25 cellular contexts compared by ENCODE assay signal in the genomic region with DNA sequence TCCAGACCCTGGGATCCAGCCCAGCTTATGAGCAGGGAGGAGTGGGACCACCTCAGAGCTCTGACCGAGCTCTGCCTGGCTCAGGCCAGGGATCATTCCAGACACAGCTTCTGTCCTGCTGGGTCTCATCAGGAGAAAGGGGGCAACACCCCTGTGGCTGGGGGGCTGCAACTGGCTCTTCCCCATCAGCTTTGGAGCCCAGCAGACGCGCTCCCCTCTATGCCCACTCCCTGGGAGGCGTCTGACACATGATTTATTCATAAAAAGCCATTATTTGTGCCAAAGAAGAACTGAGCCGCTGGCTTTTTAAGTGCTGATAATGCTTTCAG. TPM values are rescaled to one million over a fixed set of nuclear protein-coding genes. Genes with fewer than 3 reads are reported as not detected.
"Had no signal": no experiment of that assay in that cellular context is flagged by ENCODE, and none has a peak within 500 bp of the region (broad histone marks: within the 10 kb centered on the region; RNA-seq: fewer than 3 reads in every experiment).

No MANE protein-coding gene starts in this region.

- H3K4me3 Mint-ChIP-seq: activated naive CD8-positive, alpha-beta T cell treated with anti-CD3 and anti-CD28 coated beads for 36 hours; immature natural killer cell; naive thymus-derived CD8-positive, alpha-beta T cell; WTC11 had no signal

- H3K9me3 Mint-ChIP-seq: activated naive CD8-positive, alpha-beta T cell treated with anti-CD3 and anti-CD28 coated beads for 36 hours; activated T-cell treated with anti-CD3 and anti-CD28 coated beads, Interleukin-2, amount 50 U/mL, for 4 hours; activated T-helper 2 cell treated with anti-CD3 and anti-CD28 coated beads, Interferon-gamma antibody, Interleukin-2, Interleukin-4, amounts not matched to agents 10 μg/mL and 5 μg/mL and 100 μg/mL, durations not matched to agents 14 hours and 24 hours and 36 hours; immature natural killer cell; WTC11 had no signal

- H3K27ac ChIP-seq: lower lobe of right lung, neutrophil, pancreas, psoas muscle, upper lobe of left lung had no signal

- H3K36me3 Mint-ChIP-seq: activated naive CD8-positive, alpha-beta T cell treated with anti-CD3 and anti-CD28 coated beads for 36 hours; immature natural killer cell; naive thymus-derived CD8-positive, alpha-beta T cell; WTC11 had no signal

- H3K27me3 ChIP-seq: pancreas had no signal

- H3K9me3 ChIP-seq: lower lobe of right lung, neutrophil, pancreas, psoas muscle, upper lobe of left lung had no signal

- ATAC-seq: activated T-cell treated with anti-CD3 and anti-CD28 coated beads, Interleukin-2, amount 50 U/mL, for 4 hours; left lobe of liver; lower lobe of right lung; naive thymus-derived CD8-positive, alpha-beta T cell; pancreas; psoas muscle; right cardiac atrium; stimulated activated naive CD8-positive, alpha-beta T cell treated with anti-CD3 and anti-CD28 coated beads, Interleukin-15, Interleukin-2, amounts not matched to agents 100 U/mL and 50 U/mL, for 24 hours; WTC11 had no signal

- H3K27ac Mint-ChIP-seq: activated naive CD8-positive, alpha-beta T cell treated with anti-CD3 and anti-CD28 coated beads for 36 hours; activated T-helper 2 cell treated with anti-CD3 and anti-CD28 coated beads, Interferon-gamma antibody, Interleukin-2, Interleukin-4, amounts not matched to agents 10 μg/mL and 5 μg/mL and 100 μg/mL, durations not matched to agents 14 hours and 24 hours and 36 hours; immature natural killer cell; naive thymus-derived CD8-positive, alpha-beta T cell; WTC11 had no signal

- H3K4me3 ChIP-seq: lower lobe of right lung, pancreas, psoas muscle, upper lobe of left lung had no signal

- H3K36me3 ChIP-seq: lower lobe of right lung, neutrophil, pancreas, upper lobe of left lung had no signal

- DNase-seq: activated CD8-positive, alpha-beta memory T cell treated with anti-CD3 and anti-CD28 coated beads for 24 hours; activated CD8-positive, alpha-beta memory T cell treated with anti-CD3 and anti-CD28 coated beads, Interleukin-2, amount 50 U/mL, for 4 hours; activated naive CD4-positive, alpha-beta T cell treated with Interleukin-2 at 50 U/mL for 16 hours; activated naive CD8-positive, alpha-beta T cell treated with anti-CD3 and anti-CD28 coated beads for 36 hours; activated T-cell treated with anti-CD3 and anti-CD28 coated beads, Interleukin-2, amount 50 U/mL, for 4 hours; amniotic stem cell; effector CD4-positive, alpha-beta T cell; foreskin fibroblast; immature natural killer cell; lower lobe of right lung; naive thymus-derived CD8-positive, alpha-beta T cell; pancreas; psoas muscle; stimulated activated CD4-positive, alpha-beta T cell treated with anti-CD3 and anti-CD28 coated beads, Interleukin-4, amount 100 ng/mL, for 24 hours; stimulated activated naive CD8-positive, alpha-beta T cell treated with anti-CD3 and anti-CD28 coated beads, Interleukin-15, Interleukin-2, amounts not matched to agents 100 U/mL and 50 U/mL, for 24 hours; upper lobe of left lung had no signal

RNA-seq across cellular contexts. Expression of a gene that starts 24.9 kb away (rescaled TPM):
- total RNA-seq: mesenteric fat pad; subcutaneous adipose tissue; T-helper 2 cell treated with Interferon-gamma antibody and Interleukin-4, amounts not matched to agents 100 ng/mL and 5 ng/mL, for 36 hours had no signal
- polyA plus RNA-seq: fibroblast of lung; immature natural killer cell; naive thymus-derived CD8-positive, alpha-beta T cell had no signal
